ENCODE assay signal across 15 cellular contexts in genomic region chr2:168976034-168976654, GRCh38. TPM values are rescaled to one million over a fixed set of nuclear protein-coding genes. Genes with fewer than 3 reads are reported as not detected.
DNase-seq lines count a peak whose midpoint lies in the region; ATAC-seq and TF ChIP-seq lines count a peak whose summit lies in the region.
"Had no signal": no experiment of that assay in that cellular context is flagged by ENCODE, and none has a peak within 500 bp of the region (broad histone marks: within the 10 kb centered on the region; RNA-seq: fewer than 3 reads in every experiment).

No MANE protein-coding gene starts in this region.

- H3K9me3 ChIP-seq in SK-N-SH = no peaks in the 10 kb centered on the region
- H3K9me3 ChIP-seq in neutrophil = no peaks in the 10 kb centered on the region

- no peaks in the 10 kb centered on the region for H3F3A ChIP-seq in SK-N-SH (replicated peaks; ENCODE audit: insufficient read depth)

- no peak overlapping the region for H3K4me3 ChIP-seq in SK-N-SH (ENCODE audit: low read depth in 2 of 2, low read length in 1 of 2)
- H3K4me3 ChIP-seq in NB4 (ENCODE audit: low read depth, low read length) = no peak overlapping the region
- no peak overlapping the region for H3K4me3 ChIP-seq in neutrophil (ENCODE audit: low read depth in 1 of 2, low read length in 1 of 2)

- TF ChIP-seq POLR2A in NB4 (IDR thresholded peaks at IDR 0.05; ENCODE audit: extremely low read depth, insufficient read length) = no peak

- ATAC-seq in SK-N-SH treated with all-trans-retinoic acid at 6 μM for 48 hours (peak; percentile 27; the same call in 2 of the 3 replicates), GM18511 (IDR thresholded peaks at IDR 0.05; ENCODE audit: unreplicated experiment) (no peak)
- peak; percentile 50 for ATAC-seq in activated CD8-positive, alpha-beta T cell treated with anti-CD3 and anti-CD28 coated beads for 36 hours

- DNase-seq in SK-N-SH (no peak), NB4 (ENCODE audit: low read depth) (peak; percentile 25), COLO829 (ENCODE audit: low spot score) (no peak), pons (ENCODE audit: low spot score) (no peak)
- peak; percentile 7 for DNase-seq in activated CD8-positive, alpha-beta T cell treated with anti-CD3 and anti-CD28 coated beads for 36 hours
- DNase-seq: DMS79 treated with DMSO at 0.1 percent for 48 hours; Karpas-422; mesenchymal stem cell; stimulated activated CD8-positive, alpha-beta memory T cell treated with anti-CD3 and anti-CD28 coated beads, Interleukin-4, amount 100 ng/mL, for 48 hours had no signal

- CTCF ChIA-PET in SK-N-SH (lab: Yijun Ruan, JAX) = interaction anchor here (0.7 kb wide), 1 partner anchor 156 kb away, joined by 5 read pairs; no protein-coding TSS in a partner anchor
- CTCF ChIA-PET in activated CD8-positive, alpha-beta T cell treated with anti-CD3 and anti-CD28 coated beads for 36 hours (lab: Charles Lee) = no interaction called here

- H3K9ac ChIP-seq in SK-N-SH = no peak overlapping the region

- TF ChIP-seq EP300 in SK-N-SH (IDR thresholded peaks at IDR 0.05; ENCODE audit: borderline replicate concordance in 1 of 2, low read depth in 1 of 2, low read length in 1 of 2) = no peak

- TF ChIP-seq RAD21 in SK-N-SH (IDR thresholded peaks at IDR 0.05; ENCODE audit: low read length) = no peak

- POLR2A ChIA-PET in SK-N-SH (lab: Yijun Ruan, JAX) = no interaction called here
- POLR2A ChIA-PET in activated CD8-positive, alpha-beta T cell treated with anti-CD3 and anti-CD28 coated beads for 36 hours (lab: Charles Lee) = interaction anchor here (1.0 kb wide), 1 partner anchor 12 kb away, joined by 3 read pairs; no protein-coding TSS in a partner anchor

- 64% methylated on average over 6 of the region's 6 CpGs for WGBS in SK-N-SH (ENCODE audit: low lambda C conversion rate)

- no peak overlapping the region for H3K27ac Mint-ChIP-seq in activated CD8-positive, alpha-beta T cell treated with anti-CD3 and anti-CD28 coated beads for 36 hours
- H3K27ac Mint-ChIP-seq: activated T-helper 1 cell treated with anti-CD3 and anti-CD28 coated beads, Interleukin-12 subunit alpha, Interleukin-12 subunit beta, Interleukin-2, Interleukin-4 antibody, amounts not matched to agents 30 ng/mL and 10 ng/mL and 1 ng/mL, durations not matched to agents 14 hours and 24 hours and 36 hours had no signal

- H3K27me3 Mint-ChIP-seq in activated CD8-positive, alpha-beta T cell treated with anti-CD3 and anti-CD28 coated beads for 36 hours = no peaks in the 10 kb centered on the region

- H3K36me3 Mint-ChIP-seq in activated CD8-positive, alpha-beta T cell treated with anti-CD3 and anti-CD28 coated beads for 36 hours (ENCODE audit: low read depth) = no peaks in the 10 kb centered on the region

- no peak overlapping the region for H3K4me2 ChIP-seq in SK-N-SH

- H3K27ac ChIP-seq in SK-N-SH (ENCODE audit: low read depth in 2 of 2, low read length in 1 of 2) = no peak overlapping the region
- peak overlapping the region; percentile 49 for H3K27ac ChIP-seq in neutrophil

- H3K4me3 Mint-ChIP-seq in activated CD8-positive, alpha-beta T cell treated with anti-CD3 and anti-CD28 coated beads for 36 hours = no peak overlapping the region
- H3K4me3 Mint-ChIP-seq: activated T-helper 1 cell treated with anti-CD3 and anti-CD28 coated beads, Interleukin-12 subunit alpha, Interleukin-12 subunit beta, Interleukin-2, Interleukin-4 antibody, amounts not matched to agents 30 ng/mL and 10 ng/mL and 1 ng/mL, durations not matched to agents 14 hours and 24 hours and 36 hours had no signal

- intact Hi-C loops in activated CD8-positive, alpha-beta T cell treated with anti-CD3 and anti-CD28 coated beads for 36 hours (cut with micrococcal nuclease) = loop anchor here (10.0 kb wide), 1 partner anchor 499 kb away; the partner anchor contains the start of gene BBS5

- no peaks in the 10 kb centered on the region for H3K79me2 ChIP-seq in SK-N-SH (ENCODE audit: insufficient read depth)

- H2AFZ ChIP-seq in SK-N-SH (ENCODE audit: low read depth) = no peak overlapping the region

- H3K27me3 ChIP-seq in SK-N-SH (ENCODE audit: insufficient read depth) = no peaks in the 10 kb centered on the region
- H3K27me3 ChIP-seq in neutrophil = no peaks in the 10 kb centered on the region

- no peaks in the 10 kb centered on the region for H3K4me1 Mint-ChIP-seq in activated CD8-positive, alpha-beta T cell treated with anti-CD3 and anti-CD28 coated beads for 36 hours (ENCODE audit: low read depth)

- no peaks in the 10 kb centered on the region for H3K9me2 ChIP-seq in SK-N-SH

- H4K20me1 ChIP-seq in SK-N-SH (ENCODE audit: insufficient read depth) = no peaks in the 10 kb centered on the region

- H3K4me1 ChIP-seq in SK-N-SH (ENCODE audit: control insufficient read depth in 1 of 2, insufficient read depth in 2 of 2, low read depth in 1 of 2, low read length in 1 of 2) (no peaks in the 10 kb centered on the region), neutrophil (ENCODE audit: control insufficient read depth in 1 of 2, insufficient read depth in 1 of 2, low read depth in 1 of 2, low read length in 1 of 2) (peaks cover 17 to 18% of the 10 kb centered on the region in 2 experiments)

- no peaks in the 10 kb centered on the region for H3K9me3 Mint-ChIP-seq in activated CD8-positive, alpha-beta T cell treated with anti-CD3 and anti-CD28 coated beads for 36 hours
- H3K9me3 Mint-ChIP-seq: activated T-helper 1 cell treated with anti-CD3 and anti-CD28 coated beads, Interleukin-12 subunit alpha, Interleukin-12 subunit beta, Interleukin-2, Interleukin-4 antibody, amounts not matched to agents 30 ng/mL and 10 ng/mL and 1 ng/mL, durations not matched to agents 14 hours and 24 hours and 36 hours had no signal

- TF ChIP-seq CTCF in SK-N-SH (IDR thresholded peaks at IDR 0.05) (no peak), NB4 (IDR thresholded peaks at IDR 0.05; ENCODE audit: low read depth, low read length) (no peak), neutrophil (IDR thresholded peaks at IDR 0.05) (no peak)
- no peak for TF ChIP-seq CTCF in activated CD8-positive, alpha-beta T cell treated with anti-CD3 and anti-CD28 coated beads for 36 hours (IDR thresholded peaks at IDR 0.05)

- H3K36me3 ChIP-seq in SK-N-SH (replicated peaks in 1 of 2; ENCODE audit: control insufficient read depth in 1 of 2, insufficient read depth in 2 of 2, low read length in 1 of 2) = no peaks in the 10 kb centered on the region
- H3K36me3 ChIP-seq in neutrophil = no peaks in the 10 kb centered on the region

TF ChIP-seq in SK-N-SH treated with all-trans-retinoic acid at 6 μM for 48 hours, 23 proteins besides CTCF, POLR2A, EP300 and RAD21:
- TF ChIP-seq ZNF8 (CRISPR knock-in tag; IDR thresholded peaks at IDR 0.05) (no peak), ISL1 (CRISPR knock-in tag; IDR thresholded peaks at IDR 0.05) (no peak), CSDC2 (CRISPR knock-in tag; IDR thresholded peaks at IDR 0.05) (no peak), CSRNP3 (CRISPR knock-in tag; IDR thresholded peaks at IDR 0.05) (no peak)

TF ChIP-seq in SK-N-SH, 30 proteins besides CTCF, POLR2A, EP300 and RAD21:
- TF ChIP-seq TEAD4 (IDR thresholded peaks at IDR 0.05; ENCODE audit: borderline replicate concordance, insufficient read depth) = no peak

RNA-seq across cellular contexts. Expression of gene ABCB11, which starts 55.0 kb away (rescaled TPM):
- polyA plus RNA-seq in SK-N-SH (2012; rRNA removed) = not detected in 2 replicates
- polyA plus RNA-seq in SK-N-SH (2012; cell fraction: cytosol; rRNA removed) = not detected in 2 replicates
- polyA plus RNA-seq in SK-N-SH (2012; cell fraction: nucleus; rRNA removed) = not detected in 2 replicates
- not detected for total RNA-seq in activated CD8-positive, alpha-beta T cell treated with anti-CD3 and anti-CD28 coated beads for 36 hours
- total RNA-seq: activated T-helper 1 cell treated with anti-CD3 and anti-CD28 coated beads, Interleukin-12 subunit alpha, Interleukin-12 subunit beta, Interleukin-2, Interleukin-4 antibody, amounts not matched to agents 30 ng/mL and 10 ng/mL and 1 ng/mL, durations not matched to agents 14 hours and 24 hours and 36 hours; osteoblast had no signal
- polyA plus RNA-seq: AG04450 had no signal

Comparison
In these comparisons a context has a peak if more than half of its experiments do, and no peak if none do; other contexts are left out.
1. DNase-seq: peak in NB4 (single experiment) and activated CD8-positive, alpha-beta T cell treated with anti-CD3 and anti-CD28 coated beads for 36 hours (single experiment); none in SK-N-SH (single experiment), COLO829 (single experiment) and pons (single experiment).